Comparison of ENCODE assay signal across 8 cellular contexts in the genomic region with DNA sequence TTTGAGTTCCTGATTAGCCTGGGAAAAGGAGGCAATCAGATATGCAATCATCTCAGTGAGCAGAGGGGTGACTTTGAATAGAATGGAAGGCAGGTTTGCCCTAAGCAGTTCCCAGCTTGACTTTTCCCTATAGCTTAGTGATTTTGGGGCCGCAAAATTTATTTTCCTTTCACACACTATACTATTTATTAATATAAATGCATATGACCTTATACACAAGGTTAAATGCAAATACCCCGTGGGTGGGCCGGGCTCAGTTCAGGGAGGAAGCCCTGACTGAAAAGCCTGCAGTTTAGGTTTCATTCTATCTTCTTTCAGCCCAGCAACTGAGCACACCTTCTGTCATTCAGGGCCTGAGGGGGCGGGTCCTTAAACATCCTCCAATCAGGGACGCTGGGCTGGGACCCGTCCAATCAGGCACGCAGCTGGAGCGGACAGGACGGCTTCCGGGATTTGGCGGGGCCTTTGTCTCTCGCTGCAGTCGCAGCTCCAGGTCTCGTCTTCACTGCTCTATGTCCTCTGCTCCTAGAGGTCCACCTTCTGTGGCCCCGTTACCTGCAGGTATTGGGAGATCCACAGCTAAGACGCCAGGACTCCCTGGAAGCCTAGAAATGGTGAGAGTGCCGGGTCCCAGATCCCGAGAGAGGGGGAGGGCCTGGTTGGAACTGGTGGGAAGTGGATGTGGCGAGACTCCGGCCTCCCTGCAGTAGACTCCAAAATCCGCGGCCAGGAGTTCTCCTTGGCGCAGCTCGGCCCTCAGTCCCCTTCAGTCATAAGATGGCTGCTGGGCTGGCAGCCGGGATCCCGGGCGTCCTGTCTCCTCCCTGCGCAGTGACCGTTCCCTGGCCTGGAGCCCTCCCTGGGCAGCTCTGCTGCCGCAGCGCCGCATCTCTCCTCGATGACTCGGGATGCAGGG. TPM values are rescaled to one million over a fixed set of nuclear protein-coding genes. Genes with fewer than 3 reads are reported as not detected.
DNase-seq lines count a peak whose midpoint lies in the region; ATAC-seq and TF ChIP-seq lines count a peak whose summit lies in the region.

A gene (plus strand): TSS at position 468 of the 916 bp plus-strand sequence. CDS start 45 bp downstream, at position 513.

- peaks cover 7 to 40% of the 10 kb centered on the region in 2 donors for H3K36me3 Mint-ChIP-seq in activated naive CD4-positive, alpha-beta T cell treated with anti-CD3 and anti-CD28 coated beads, Interleukin-2, amount 50 U/mL, for 72 hours

- TF ChIP-seq CTCF in GM10248 (IDR thresholded peaks at IDR 0.05; ENCODE audit: control extremely low read depth, extremely low read depth, low read depth, missing control alignments) (no peak), SK-N-SH (IDR thresholded peaks at IDR 0.05) (no peak), ovary (IDR thresholded peaks at IDR 0.05) (no peak), thyroid gland (IDR thresholded peaks at IDR 0.05) (no peak)

- intact Hi-C loops in Right ventricle myocardium inferior (cut with DNase I) = no loop called here
- intact Hi-C loops in ovary (cut with DNase I) = no loop called here
- intact Hi-C loops in thyroid gland (cut with DNase I) = no loop called here

- peak within 1 kb of the TSS; percentile 89 for H3K9ac ChIP-seq in SK-N-SH

- CTCF ChIA-PET in GM10248 (lab: Yijun Ruan, JAX) (interaction anchor here (0.9 to 1.1 kb wide), 3 partner anchors 11 to 49 kb away, joined by 3 read pairs; no protein-coding TSS in a partner anchor), SK-N-SH (lab: Yijun Ruan, JAX) (interaction anchor here (0.6 to 1.4 kb wide), 5 partner anchors 14 to 48 kb away, joined by 3 to 5 read pairs (median 3); no protein-coding TSS in a partner anchor)

- POLR2A ChIA-PET in GM10248 (lab: Yijun Ruan, JAX) (no interaction called here), SK-N-SH (lab: Yijun Ruan, JAX) (interaction anchor here (0.8 to 1.5 kb wide), 10 partner anchors 8 to 237 kb away, joined by 3 to 9 read pairs (median 4); a partner anchor contains a TSS)

- TF ChIP-seq POLR2A in ovary (IDR thresholded peaks at IDR 0.05) = no peak
- TF ChIP-seq POLR2A in thyroid gland (IDR thresholded peaks at IDR 0.05) = peak in 1 of 2 donors; percentile 72

- H3K27me3 ChIP-seq in SK-N-SH (ENCODE audit: insufficient read depth) = no peaks in the 10 kb centered on the region
- H3K27me3 ChIP-seq in ovary = no peaks in the 10 kb centered on the region
- no peaks in the 10 kb centered on the region for H3K27me3 ChIP-seq in thyroid gland

- H3K27ac ChIP-seq in SK-N-SH (ENCODE audit: low read depth in 2 of 2, low read length in 1 of 2) = peak within 1 kb of the TSS; percentile 70 to 75
- no peak within 1 kb of the TSS for H3K27ac ChIP-seq in ovary
- peak within 1 kb of the TSS; percentile 9 to 62 (median 60) for H3K27ac ChIP-seq in thyroid gland

- H4K20me1 ChIP-seq in SK-N-SH (ENCODE audit: insufficient read depth) = no peaks in the 10 kb centered on the region; the same call in 1 of the 2 replicates

- TF ChIP-seq RAD21 in SK-N-SH (IDR thresholded peaks at IDR 0.05; ENCODE audit: low read length) = no peak

- under 1% methylated on average over 22 of the region's 34 CpGs for WGBS in SK-N-SH (ENCODE audit: low lambda C conversion rate)
- 1% methylated on average over 34 of the region's 34 CpGs for WGBS in ovary, 3 donors
- 0 to 1% methylated on average over 21 to 22 of the region's 34 CpGs for WGBS in thyroid gland, 2 donors

- H3K36me3 ChIP-seq in SK-N-SH (replicated peaks in 1 of 2; ENCODE audit: control insufficient read depth in 1 of 2, insufficient read depth in 2 of 2, low read length in 1 of 2) = peaks cover 0 to 6% of the 10 kb centered on the region in 2 experiments
- H3K36me3 ChIP-seq in ovary = no peaks in the 10 kb centered on the region
- H3K36me3 ChIP-seq in thyroid gland = no peaks in the 10 kb centered on the region

- H3K4me3 ChIP-seq in SK-N-SH (ENCODE audit: low read depth in 2 of 2, low read length in 1 of 2) (peak within 1 kb of the TSS; percentile 79 to 92), ovary (peak within 1 kb of the TSS; percentile 58), thyroid gland (replicated peaks in 1 of 3) (peak within 1 kb of the TSS; percentile 12 to 53 (median 52))

- TF ChIP-seq EP300 in SK-N-SH (IDR thresholded peaks at IDR 0.05; ENCODE audit: borderline replicate concordance in 1 of 2, low read depth in 1 of 2, low read length in 1 of 2) (no peak), ovary (IDR thresholded peaks at IDR 0.05) (no peak)

- DNase-seq in GM10248 (ENCODE audit: extremely low spot score) (peak; percentile 89), NCI-H1092 (lab: John Stamatoyannopoulos, UW) (peak; percentile 93), SK-N-SH (peak; percentile 90), Right ventricle myocardium inferior (ENCODE audit: missing footprints) (peak; percentile 95), ovary (peak; percentile 87 to 94 (median 92)), thyroid gland (peak; percentile 98)
- peak; percentile 84 to 92 for DNase-seq in activated naive CD4-positive, alpha-beta T cell treated with anti-CD3 and anti-CD28 coated beads, Interleukin-2, amount 50 U/mL, for 72 hours (ENCODE audit: low spot score in 2 of 2)

- H3F3A ChIP-seq in SK-N-SH (replicated peaks; ENCODE audit: insufficient read depth) = no peaks in the 10 kb centered on the region

- H3K9me2 ChIP-seq in SK-N-SH = no peaks in the 10 kb centered on the region

- peak within 1 kb of the TSS; percentile 95 for H3K27ac Mint-ChIP-seq in activated naive CD4-positive, alpha-beta T cell treated with anti-CD3 and anti-CD28 coated beads, Interleukin-2, amount 50 U/mL, for 72 hours

- ATAC-seq in HG02610 (IDR thresholded peaks at IDR 0.05; ENCODE audit: unreplicated experiment) = peak; percentile 99
- ATAC-seq in activated naive CD4-positive, alpha-beta T cell treated with anti-CD3 and anti-CD28 coated beads, Interleukin-2, amount 50 U/mL, for 72 hours = peak; percentile 100
- peak; percentile 97 for ATAC-seq in Right ventricle myocardium inferior

- H3K79me2 ChIP-seq in SK-N-SH (ENCODE audit: insufficient read depth) = peaks cover 49% of the 10 kb centered on the region

- H3K4me1 ChIP-seq in SK-N-SH (ENCODE audit: control insufficient read depth in 1 of 2, insufficient read depth in 2 of 2, low read depth in 1 of 2, low read length in 1 of 2) = peaks cover 0 to 17% of the 10 kb centered on the region in 2 experiments; a peak in 3 of 4 replicates
- H3K4me1 ChIP-seq in ovary (ENCODE audit: insufficient read depth) = peaks cover 4% of the 10 kb centered on the region
- peaks cover 14 to 21% of the 10 kb centered on the region in 2 donors for H3K4me1 ChIP-seq in thyroid gland

- H3K9me3 Mint-ChIP-seq in activated naive CD4-positive, alpha-beta T cell treated with anti-CD3 and anti-CD28 coated beads, Interleukin-2, amount 50 U/mL, for 72 hours = no peaks in the 10 kb centered on the region

- H3K4me2 ChIP-seq in SK-N-SH = peak within 1 kb of the TSS; percentile 84

- H3K9me3 ChIP-seq in SK-N-SH = no peaks in the 10 kb centered on the region
- H3K9me3 ChIP-seq in ovary = no peaks in the 10 kb centered on the region
- no peaks in the 10 kb centered on the region for H3K9me3 ChIP-seq in thyroid gland

- peak within 1 kb of the TSS; percentile 97 for H2AFZ ChIP-seq in SK-N-SH (ENCODE audit: low read depth)

TF ChIP-seq in SK-N-SH, 30 proteins besides CTCF, POLR2A, EP300 and RAD21 (continues in another document):
- TF ChIP-seq, protein P1, sequence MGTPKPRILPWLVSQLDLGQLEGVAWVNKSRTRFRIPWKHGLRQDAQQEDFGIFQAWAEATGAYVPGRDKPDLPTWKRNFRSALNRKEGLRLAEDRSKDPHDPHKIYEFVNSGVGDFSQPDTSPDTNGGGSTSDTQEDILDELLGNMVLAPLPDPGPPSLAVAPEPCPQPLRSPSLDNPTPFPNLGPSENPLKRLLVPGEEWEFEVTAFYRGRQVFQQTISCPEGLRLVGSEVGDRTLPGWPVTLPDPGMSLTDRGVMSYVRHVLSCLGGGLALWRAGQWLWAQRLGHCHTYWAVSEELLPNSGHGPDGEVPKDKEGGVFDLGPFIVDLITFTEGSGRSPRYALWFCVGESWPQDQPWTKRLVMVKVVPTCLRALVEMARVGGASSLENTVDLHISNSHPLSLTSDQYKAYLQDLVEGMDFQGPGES (IDR thresholded peaks at IDR 0.05; ENCODE audit: low read depth, low read length) = peak; percentile 73
- TF ChIP-seq, protein P2, sequence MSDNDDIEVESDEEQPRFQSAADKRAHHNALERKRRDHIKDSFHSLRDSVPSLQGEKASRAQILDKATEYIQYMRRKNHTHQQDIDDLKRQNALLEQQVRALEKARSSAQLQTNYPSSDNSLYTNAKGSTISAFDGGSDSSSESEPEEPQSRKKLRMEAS (IDR thresholded peaks at IDR 0.05; ENCODE audit: low read depth) = peak; percentile 45; the same call in 1 of the 2 replicates
- TF ChIP-seq CHD2 (IDR thresholded peaks at IDR 0.05; ENCODE audit: low read length, partially characterized antibody) = peak; percentile 56
- no peak for TF ChIP-seq RXRA (IDR thresholded peaks at IDR 0.05; ENCODE audit: borderline replicate concordance, low read depth)
- peak; percentile 15; the same call in 1 of the 2 replicates for TF ChIP-seq NRF1 (IDR thresholded peaks at IDR 0.05; ENCODE audit: low read depth, low read length)
- peak; percentile 87 for TF ChIP-seq ELF1 (IDR thresholded peaks at IDR 0.05)
- no peak for TF ChIP-seq JUND (IDR thresholded peaks at IDR 0.05)
- TF ChIP-seq GATA2 (CRISPR knock-in tag; IDR thresholded peaks at IDR 0.05) = no peak

RNA-seq across cellular contexts. Expression of the gene that starts here (rescaled TPM):
- polyA plus RNA-seq in SK-N-SH (2012; rRNA removed) (2.3 and 3.0 TPM in 2 replicates), ovary (1 to 10 TPM; 4.8 to 5.2 TPM)
- polyA plus RNA-seq in SK-N-SH (2012; cell fraction: cytosol; rRNA removed) = 2.8 and 3.1 TPM in 2 replicates
- 1.1 and 2.0 TPM in 2 replicates for polyA plus RNA-seq in SK-N-SH (2012; cell fraction: nucleus; rRNA removed)
- total RNA-seq in activated naive CD4-positive, alpha-beta T cell treated with anti-CD3 and anti-CD28 coated beads, Interleukin-2, amount 50 U/mL, for 72 hours = 10 to 100 TPM; 12.4 to 13.4 TPM
- total RNA-seq in Right ventricle myocardium inferior (1.5 TPM), ovary (10 to 100 TPM in 1 of 7 donors, 1 to 10 TPM in 6; 4.4 to 13.0 (median 7.3) TPM), thyroid gland (10 to 100 TPM; 13.7 to 22.9 (median 18.3) TPM)

Comparison
In these comparisons a context has a peak if more than half of its experiments do, and no peak if none do; other contexts are left out.
1. H3K27ac ChIP-seq: peak in SK-N-SH (2 of 2) and thyroid gland (3 of 3); none in ovary (0 of 2).
2. Peak in every context shown above with its lines, with median percentiles within 50 percentile points of each other: DNase-seq, ATAC-seq and H3K4me3 ChIP-seq.